14 cellular contexts compared by ENCODE assay signal in the genomic region with DNA sequence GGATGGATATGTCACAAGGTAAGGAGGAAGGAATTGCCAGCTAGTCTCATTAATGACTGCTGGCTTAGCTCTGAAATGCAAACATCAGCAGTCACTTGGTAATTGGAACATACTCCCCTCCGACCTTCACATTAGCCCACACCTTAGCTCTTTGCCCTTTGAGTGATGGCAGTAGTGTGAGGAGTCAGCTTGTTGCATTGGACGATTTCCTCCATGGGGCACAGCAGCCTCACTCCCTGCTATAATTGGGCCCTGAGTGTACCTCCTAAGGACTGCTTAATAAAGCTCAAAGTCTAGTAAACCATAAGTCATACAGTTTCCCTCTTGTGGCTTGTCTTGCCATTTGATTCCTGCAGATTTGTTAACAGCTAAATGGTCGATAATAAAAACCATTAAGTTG. TPM values are rescaled to one million over a fixed set of nuclear protein-coding genes. Genes with fewer than 3 reads are reported as not detected.
DNase-seq lines count a peak whose midpoint lies in the region; ATAC-seq and TF ChIP-seq lines count a peak whose summit lies in the region.
"Had no signal": no experiment of that assay in that cellular context is flagged by ENCODE, and none has a peak within 500 bp of the region (broad histone marks: within the 10 kb centered on the region; RNA-seq: fewer than 3 reads in every experiment).

No MANE protein-coding gene starts in this region.

- H3K4me1 Mint-ChIP-seq in activated naive CD8-positive, alpha-beta T cell treated with anti-CD3 and anti-CD28 coated beads, Interleukin-2, amount 50 U/mL, for 24 hours = peaks cover 10% of the 10 kb centered on the region
- peaks cover 8% of the 10 kb centered on the region for H3K4me1 Mint-ChIP-seq in activated naive CD8-positive, alpha-beta T cell treated with anti-CD3 and anti-CD28 coated beads for 36 hours
- peaks cover 10% of the 10 kb centered on the region for H3K4me1 Mint-ChIP-seq in nephron
- peaks cover 13% of the 10 kb centered on the region for H3K4me1 Mint-ChIP-seq in stimulated activated effector memory CD8-positive, alpha-beta T cell treated with anti-CD3 and anti-CD28 coated beads, Interleukin-12 subunit alpha, Interleukin-12 subunit beta, amount 100 ng/mL, for 72 hours

- CTCF ChIA-PET in PC-3 (lab: Charles Lee) = interaction anchor here (0.5 to 4.0 kb wide), 16 partner anchors 16 to 611 kb away, joined by 3 to 151 read pairs (median 4); a partner anchor contains a TSS

- H3K9me3 Mint-ChIP-seq in activated naive CD8-positive, alpha-beta T cell treated with anti-CD3 and anti-CD28 coated beads, Interleukin-2, amount 50 U/mL, for 24 hours = no peaks in the 10 kb centered on the region
- no peaks in the 10 kb centered on the region for H3K9me3 Mint-ChIP-seq in activated naive CD8-positive, alpha-beta T cell treated with anti-CD3 and anti-CD28 coated beads for 36 hours
- no peaks in the 10 kb centered on the region for H3K9me3 Mint-ChIP-seq in nephron
- H3K9me3 Mint-ChIP-seq in stimulated activated effector memory CD8-positive, alpha-beta T cell treated with anti-CD3 and anti-CD28 coated beads, Interleukin-12 subunit alpha, Interleukin-12 subunit beta, amount 100 ng/mL, for 72 hours = no peaks in the 10 kb centered on the region
- H3K9me3 Mint-ChIP-seq: CD4-positive, alpha-beta T cell; H9 had no signal

- no peaks in the 10 kb centered on the region for H3K4me1 ChIP-seq in PC-3 (ENCODE audit: insufficient read depth, low read length)
- H3K4me1 ChIP-seq: Caco-2 had no signal

- peak; percentile 29 for ATAC-seq in activated naive CD8-positive, alpha-beta T cell treated with anti-CD3 and anti-CD28 coated beads, Interleukin-2, amount 50 U/mL, for 24 hours
- ATAC-seq in PC-3 (peak; percentile 44), GM21619 (IDR thresholded peaks at IDR 0.05; ENCODE audit: unreplicated experiment) (no peak)
- no peak for ATAC-seq in stimulated activated effector memory CD8-positive, alpha-beta T cell treated with anti-CD3 and anti-CD28 coated beads, Interleukin-12 subunit alpha, Interleukin-12 subunit beta, amount 100 ng/mL, for 72 hours

- H3K36me3 ChIP-seq in PC-3 (ENCODE audit: low read depth, low read length) = peaks cover 22% of the 10 kb centered on the region

- POLR2A ChIA-PET in PC-3 (lab: Charles Lee; ENCODE audit: unreplicated experiment) = interaction anchor here (0.7 kb wide), 1 partner anchor 19 kb away, joined by 3 read pairs; no protein-coding TSS in a partner anchor

- no peaks in the 10 kb centered on the region for H3K27me3 Mint-ChIP-seq in activated naive CD8-positive, alpha-beta T cell treated with anti-CD3 and anti-CD28 coated beads, Interleukin-2, amount 50 U/mL, for 24 hours
- no peaks in the 10 kb centered on the region for H3K27me3 Mint-ChIP-seq in activated naive CD8-positive, alpha-beta T cell treated with anti-CD3 and anti-CD28 coated beads for 36 hours
- H3K27me3 Mint-ChIP-seq in nephron (ENCODE audit: low read depth) = no peaks in the 10 kb centered on the region
- H3K27me3 Mint-ChIP-seq: CD4-positive, alpha-beta T cell had no signal

- no peak overlapping the region for H3K4me2 ChIP-seq in PC-3 (ENCODE audit: low read length)

- no peaks in the 10 kb centered on the region for H3K9me2 ChIP-seq in PC-3 (replicated peaks; ENCODE audit: low read length)

- no peak overlapping the region for H2AFZ ChIP-seq in PC-3 (ENCODE audit: low read length)

- H3K27me3 ChIP-seq in PC-3 (ENCODE audit: low read length) = no peaks in the 10 kb centered on the region

- H3K4me3 Mint-ChIP-seq in activated naive CD8-positive, alpha-beta T cell treated with anti-CD3 and anti-CD28 coated beads, Interleukin-2, amount 50 U/mL, for 24 hours = no peak overlapping the region
- no peak overlapping the region for H3K4me3 Mint-ChIP-seq in activated naive CD8-positive, alpha-beta T cell treated with anti-CD3 and anti-CD28 coated beads for 36 hours
- no peak overlapping the region for H3K4me3 Mint-ChIP-seq in nephron
- no peak overlapping the region for H3K4me3 Mint-ChIP-seq in stimulated activated effector memory CD8-positive, alpha-beta T cell treated with anti-CD3 and anti-CD28 coated beads, Interleukin-12 subunit alpha, Interleukin-12 subunit beta, amount 100 ng/mL, for 72 hours
- H3K4me3 Mint-ChIP-seq: CD4-positive, alpha-beta T cell; H9 had no signal

- no peaks in the 10 kb centered on the region for H3K9me3 ChIP-seq in PC-3 (ENCODE audit: low read length)
- H3K9me3 ChIP-seq: Caco-2 had no signal

- H3K4me3 ChIP-seq in PC-3 (ENCODE audit: low read length) = no peak overlapping the region
- H3K4me3 ChIP-seq: K562 had no signal

- no peak for TF ChIP-seq CTCF in PC-3 (conservative IDR thresholded peaks at IDR 0.05; ENCODE audit: low read depth, low read length)
- no peak for TF ChIP-seq CTCF in nephron (IDR thresholded peaks at IDR 0.05; ENCODE audit: unreplicated experiment in 3 of 3)

- H3K79me2 ChIP-seq in PC-3 (ENCODE audit: low read length) = no peaks in the 10 kb centered on the region

- H3K36me3 Mint-ChIP-seq in activated naive CD8-positive, alpha-beta T cell treated with anti-CD3 and anti-CD28 coated beads, Interleukin-2, amount 50 U/mL, for 24 hours (ENCODE audit: low read depth) = peaks cover 28% of the 10 kb centered on the region
- H3K36me3 Mint-ChIP-seq in activated naive CD8-positive, alpha-beta T cell treated with anti-CD3 and anti-CD28 coated beads for 36 hours = peaks cover 12% of the 10 kb centered on the region
- H3K36me3 Mint-ChIP-seq in nephron (ENCODE audit: low read depth) = peaks cover 12% of the 10 kb centered on the region
- peaks cover 32% of the 10 kb centered on the region for H3K36me3 Mint-ChIP-seq in stimulated activated effector memory CD8-positive, alpha-beta T cell treated with anti-CD3 and anti-CD28 coated beads, Interleukin-12 subunit alpha, Interleukin-12 subunit beta, amount 100 ng/mL, for 72 hours

- H3K27ac ChIP-seq in PC-3 (ENCODE audit: low read length) = no peak overlapping the region
- H3K27ac ChIP-seq: C4-2B, HL-60 had no signal

- no peak for DNase-seq in activated naive CD8-positive, alpha-beta T cell treated with anti-CD3 and anti-CD28 coated beads, Interleukin-2, amount 50 U/mL, for 24 hours
- DNase-seq in activated naive CD8-positive, alpha-beta T cell treated with anti-CD3 and anti-CD28 coated beads for 36 hours = no peak
- DNase-seq in PC-3 = no peak
- DNase-seq in stimulated activated CD8-positive, alpha-beta memory T cell treated with anti-CD3 and anti-CD28 coated beads, Interleukin-4, amount 100 ng/mL, for 48 hours = no peak
- DNase-seq in stimulated activated effector memory CD8-positive, alpha-beta T cell treated with anti-CD3 and anti-CD28 coated beads, Interleukin-12 subunit alpha, Interleukin-12 subunit beta, amount 100 ng/mL, for 72 hours (ENCODE audit: low spot score in 2 of 2) = no peak
- DNase-seq: CD4-positive, alpha-beta T cell; GOT3 had no signal

- H4K20me1 ChIP-seq in PC-3 (ENCODE audit: low read length) = no peaks in the 10 kb centered on the region

- no TSS peak for BruUV-seq in PC-3 (replicated peaks; lab: Mats Ljungman, UMichigan)

- intact Hi-C loops in PC-3 (cut with micrococcal nuclease) = loop anchor here (1.0 to 5.0 kb wide), 5 partner anchors 50 to 628 kb away; no protein-coding TSS in a partner anchor

- H3F3A ChIP-seq in PC-3 (ENCODE audit: low read length, unreplicated experiment) = no peaks in the 10 kb centered on the region

- H3K27ac Mint-ChIP-seq in activated naive CD8-positive, alpha-beta T cell treated with anti-CD3 and anti-CD28 coated beads, Interleukin-2, amount 50 U/mL, for 24 hours = no peak overlapping the region
- H3K27ac Mint-ChIP-seq in activated naive CD8-positive, alpha-beta T cell treated with anti-CD3 and anti-CD28 coated beads for 36 hours = no peak overlapping the region
- H3K27ac Mint-ChIP-seq in nephron = peak overlapping the region in 2 of 3 experiments; percentile 36 to 60
- no peak overlapping the region for H3K27ac Mint-ChIP-seq in stimulated activated effector memory CD8-positive, alpha-beta T cell treated with anti-CD3 and anti-CD28 coated beads, Interleukin-12 subunit alpha, Interleukin-12 subunit beta, amount 100 ng/mL, for 72 hours
- H3K27ac Mint-ChIP-seq: CD4-positive, alpha-beta T cell had no signal

- no peak overlapping the region for H3K9ac ChIP-seq in PC-3 (ENCODE audit: low read length)

RNA-seq across cellular contexts. Expression of a gene that starts 19.4 kb away (rescaled TPM):
- 10 to 100 TPM; 59.3 to 60.0 TPM for total RNA-seq in activated naive CD8-positive, alpha-beta T cell treated with anti-CD3 and anti-CD28 coated beads for 36 hours
- total RNA-seq in PC-3 (2014; rRNA removed) = 115 and 138 TPM in 2 replicates

RNA-seq across cellular contexts. Expression of a gene that starts 40.4 kb away (rescaled TPM):
- under 1 TPM; 0.34 to 0.35 TPM for total RNA-seq in activated naive CD8-positive, alpha-beta T cell treated with anti-CD3 and anti-CD28 coated beads for 36 hours
- 0.46 and 0.98 TPM in 2 replicates for total RNA-seq in PC-3 (2014; rRNA removed)

RNA-seq across cellular contexts. Expression of a gene that starts 59.0 kb away (rescaled TPM):
- total RNA-seq in activated naive CD8-positive, alpha-beta T cell treated with anti-CD3 and anti-CD28 coated beads for 36 hours = 1 to 10 TPM; 4.8 to 5.1 TPM
- total RNA-seq in PC-3 (2014; rRNA removed) = 5.2 and 7.2 TPM in 2 replicates

Comparison
In these comparisons a context has a peak if more than half of its experiments do, and no peak if none do; other contexts are left out.
1. ATAC-seq: peak in activated naive CD8-positive, alpha-beta T cell treated with anti-CD3 and anti-CD28 coated beads, Interleukin-2, amount 50 U/mL, for 24 hours (single experiment) and PC-3 (single experiment); none in GM21619 (single experiment) and stimulated activated effector memory CD8-positive, alpha-beta T cell treated with anti-CD3 and anti-CD28 coated beads, Interleukin-12 subunit alpha, Interleukin-12 subunit beta, amount 100 ng/mL, for 72 hours (single experiment).
2. H3K27ac Mint-ChIP-seq: peak in nephron (2 of 3); none in activated naive CD8-positive, alpha-beta T cell treated with anti-CD3 and anti-CD28 coated beads, Interleukin-2, amount 50 U/mL, for 24 hours (single experiment), activated naive CD8-positive, alpha-beta T cell treated with anti-CD3 and anti-CD28 coated beads for 36 hours (single experiment) and stimulated activated effector memory CD8-positive, alpha-beta T cell treated with anti-CD3 and anti-CD28 coated beads, Interleukin-12 subunit alpha, Interleukin-12 subunit beta, amount 100 ng/mL, for 72 hours (single experiment).